Comparison of ENCODE assay signal across 1 cellular context in genomic region chr7:2299853-2300512, GRCh38.
TF ChIP-seq lines count a peak whose summit lies in the region.

No MANE protein-coding gene starts in this region.

TF ChIP-seq in SK-N-SH, 30 proteins besides CTCF, POLR2A, EP300 and RAD21 (continued from another document):
- TF ChIP-seq ZBTB33 (IDR thresholded peaks at IDR 0.05; ENCODE audit: borderline replicate concordance, low read depth) = no peak
- TF ChIP-seq, protein P1, sequence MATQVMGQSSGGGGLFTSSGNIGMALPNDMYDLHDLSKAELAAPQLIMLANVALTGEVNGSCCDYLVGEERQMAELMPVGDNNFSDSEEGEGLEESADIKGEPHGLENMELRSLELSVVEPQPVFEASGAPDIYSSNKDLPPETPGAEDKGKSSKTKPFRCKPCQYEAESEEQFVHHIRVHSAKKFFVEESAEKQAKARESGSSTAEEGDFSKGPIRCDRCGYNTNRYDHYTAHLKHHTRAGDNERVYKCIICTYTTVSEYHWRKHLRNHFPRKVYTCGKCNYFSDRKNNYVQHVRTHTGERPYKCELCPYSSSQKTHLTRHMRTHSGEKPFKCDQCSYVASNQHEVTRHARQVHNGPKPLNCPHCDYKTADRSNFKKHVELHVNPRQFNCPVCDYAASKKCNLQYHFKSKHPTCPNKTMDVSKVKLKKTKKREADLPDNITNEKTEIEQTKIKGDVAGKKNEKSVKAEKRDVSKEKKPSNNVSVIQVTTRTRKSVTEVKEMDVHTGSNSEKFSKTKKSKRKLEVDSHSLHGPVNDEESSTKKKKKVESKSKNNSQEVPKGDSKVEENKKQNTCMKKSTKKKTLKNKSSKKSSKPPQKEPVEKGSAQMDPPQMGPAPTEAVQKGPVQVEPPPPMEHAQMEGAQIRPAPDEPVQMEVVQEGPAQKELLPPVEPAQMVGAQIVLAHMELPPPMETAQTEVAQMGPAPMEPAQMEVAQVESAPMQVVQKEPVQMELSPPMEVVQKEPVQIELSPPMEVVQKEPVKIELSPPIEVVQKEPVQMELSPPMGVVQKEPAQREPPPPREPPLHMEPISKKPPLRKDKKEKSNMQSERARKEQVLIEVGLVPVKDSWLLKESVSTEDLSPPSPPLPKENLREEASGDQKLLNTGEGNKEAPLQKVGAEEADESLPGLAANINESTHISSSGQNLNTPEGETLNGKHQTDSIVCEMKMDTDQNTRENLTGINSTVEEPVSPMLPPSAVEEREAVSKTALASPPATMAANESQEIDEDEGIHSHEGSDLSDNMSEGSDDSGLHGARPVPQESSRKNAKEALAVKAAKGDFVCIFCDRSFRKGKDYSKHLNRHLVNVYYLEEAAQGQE (IDR thresholded peaks at IDR 0.05; ENCODE audit: low read depth, low read length) = no peak
- TF ChIP-seq SIN3A (IDR thresholded peaks at IDR 0.05; ENCODE audit: borderline replicate concordance, low read depth, low read length) = no peak
- no peak for TF ChIP-seq RXRA (IDR thresholded peaks at IDR 0.05; ENCODE audit: borderline replicate concordance, low read depth)
